21 cellular contexts compared by ENCODE assay signal in the genomic region with DNA sequence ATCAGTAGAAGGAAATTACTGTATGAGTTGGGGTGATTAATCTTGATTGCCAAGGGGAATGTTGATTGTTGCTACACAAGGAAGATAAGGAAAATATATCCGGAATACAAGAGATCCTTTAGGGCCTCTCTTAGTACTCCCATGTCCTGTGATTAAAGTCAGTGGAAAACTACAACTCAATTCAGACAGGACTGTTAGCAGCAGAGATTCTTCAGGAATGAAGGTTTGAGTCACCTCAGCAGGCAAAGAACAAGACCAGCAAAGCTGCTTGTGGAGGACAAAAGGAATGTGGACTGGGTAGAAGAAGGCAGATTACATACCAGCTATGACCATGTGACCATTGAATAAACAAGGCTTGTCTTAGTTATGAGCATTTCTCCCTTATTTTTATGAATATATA.
DNase-seq lines count a peak whose midpoint lies in the region; ATAC-seq and TF ChIP-seq lines count a peak whose summit lies in the region.
"Had no signal": no experiment of that assay in that cellular context is flagged by ENCODE, and none has a peak within 500 bp of the region (broad histone marks: within the 10 kb centered on the region; RNA-seq: fewer than 3 reads in every experiment).

No MANE protein-coding gene starts in this region.

- H3K9ac ChIP-seq in adipocyte (ENCODE audit: low read length) = no peak overlapping the region

- no peaks in the 10 kb centered on the region for H3K27me3 ChIP-seq in adipocyte (replicated peaks; ENCODE audit: control insufficient read depth, insufficient read depth, low read length)
- H3K27me3 ChIP-seq: sigmoid colon, SJSA1 had no signal

- no peak overlapping the region for H3K4me3 ChIP-seq in adipocyte (ENCODE audit: low read length)
- H3K4me3 ChIP-seq: K562, sigmoid colon, SJSA1 had no signal

- TF ChIP-seq POLR2A in erythroblast (IDR thresholded peaks at IDR 0.05; ENCODE audit: low read length) = no peak

- no peaks in the 10 kb centered on the region for H3K4me1 ChIP-seq in adipocyte (ENCODE audit: control insufficient read depth, insufficient read depth, low read length)
- H3K4me1 ChIP-seq: SJSA1 had no signal

- DNase-seq in ELF-1 (ENCODE audit: low read depth, low spot score) (peak; percentile 47), adipocyte (ENCODE audit: low read depth) (peak; percentile 2), iris pigment epithelial cell (ENCODE audit: low read depth) (peak; percentile 40), pulmonary artery endothelial cell (ENCODE audit: low read depth, low spot score) (peak; percentile 72), erythroblast (lab: John Stamatoyannopoulos, UW) (no peak), NCI-H446 (lab: John Stamatoyannopoulos, UW) (no peak)
- no peak for DNase-seq in stimulated activated naive CD8-positive, alpha-beta T cell treated with anti-CD3 and anti-CD28 coated beads, Interleukin-15, Interleukin-2, amounts not matched to agents 100 U/mL and 50 U/mL, for 24 hours
- DNase-seq: activated CD4-positive, alpha-beta T cell treated with anti-CD3 and anti-CD28 coated beads for 36 hours; activated gamma-delta T cell treated with Interleukin-2 at 50 U/mL for 16 hours; anterior cingulate cortex; immature natural killer cell; NCI-H1048; NCI-H2081 treated with DMSO at 0.1 percent for 48 hours; NCI-H526; nucleus accumbens; sigmoid colon; T1000 had no signal

- no peaks in the 10 kb centered on the region for H3K36me3 ChIP-seq in adipocyte (ENCODE audit: control insufficient read depth, insufficient read depth, low read length, severe bottlenecking)
- H3K36me3 ChIP-seq: sigmoid colon, SJSA1 had no signal

- peaks cover 14% of the 10 kb centered on the region for H3K9me3 ChIP-seq in adipocyte (ENCODE audit: control insufficient read depth, low read length)
- H3K9me3 ChIP-seq: sigmoid colon, SJSA1 had no signal

- ATAC-seq in GM18511 (IDR thresholded peaks at IDR 0.05; ENCODE audit: unreplicated experiment) = no peak
- no peak for ATAC-seq in stimulated activated naive CD8-positive, alpha-beta T cell treated with anti-CD3 and anti-CD28 coated beads, Interleukin-15, Interleukin-2, amounts not matched to agents 100 U/mL and 50 U/mL, for 24 hours
- ATAC-seq: activated CD4-positive, alpha-beta T cell treated with anti-CD3 and anti-CD28 coated beads for 36 hours; esophagus mucosa; K562 had no signal

Comparison
In these comparisons a context has a peak if more than half of its experiments do, and no peak if none do; other contexts are left out.
1. DNase-seq: peak in ELF-1 (single experiment), adipocyte (single experiment), iris pigment epithelial cell (single experiment) and pulmonary artery endothelial cell (single experiment); none in erythroblast (0 of 2), NCI-H446 (0 of 2) and stimulated activated naive CD8-positive, alpha-beta T cell treated with anti-CD3 and anti-CD28 coated beads, Interleukin-15, Interleukin-2, amounts not matched to agents 100 U/mL and 50 U/mL, for 24 hours (single experiment).